17 cellular contexts compared by ENCODE assay signal in genomic region chr6:140046030-140046632, GRCh38.
DNase-seq lines count a peak whose midpoint lies in the region; ATAC-seq and TF ChIP-seq lines count a peak whose summit lies in the region.
"Had no signal": no experiment of that assay in that cellular context is flagged by ENCODE, and none has a peak within 500 bp of the region (broad histone marks: within the 10 kb centered on the region; RNA-seq: fewer than 3 reads in every experiment).

No MANE protein-coding gene starts in this region.

- peaks cover 31% of the 10 kb centered on the region for H3K4me1 Mint-ChIP-seq in neural progenitor cell
- H3K4me1 Mint-ChIP-seq: T-cell had no signal

- no peaks in the 10 kb centered on the region for H4K20me1 ChIP-seq in neural progenitor cell (ENCODE audit: low read depth)

- intact Hi-C loops in ascending aorta (cut with DNase I), result no loop called here
- intact Hi-C loops in sciatic nerve (cut with DNase I), result no loop called here
- intact Hi-C loops in posterior vena cava (cut with DNase I), result no loop called here

- no peaks in the 10 kb centered on the region for H3K27me3 ChIP-seq in neural progenitor cell
- no peaks in the 10 kb centered on the region for H3K27me3 ChIP-seq in ascending aorta

- H3K27ac ChIP-seq in neural progenitor cell (no peak overlapping the region), ascending aorta (no peak overlapping the region)
- H3K27ac ChIP-seq: KMS-11 had no signal

- no peak overlapping the region for H3K27ac Mint-ChIP-seq in neural progenitor cell
- H3K27ac Mint-ChIP-seq: T-cell had no signal

- H3K36me3 ChIP-seq in neural progenitor cell, result no peaks in the 10 kb centered on the region
- no peaks in the 10 kb centered on the region for H3K36me3 ChIP-seq in ascending aorta

- peak overlapping the region; percentile 23 for H2AFZ ChIP-seq in neural progenitor cell (replicated peaks)

- DNase-seq in HCEC 1CT (peak; percentile 24), MV-4-11 (lab: John Stamatoyannopoulos, UW) (peak; percentile 75), SIG-M5 (lab: John Stamatoyannopoulos, UW) (peak; percentile 3), neural progenitor cell (ENCODE audit: low spot score) (no peak), NCI-H1694 treated with DMSO at 0.1 percent for 48 hours (lab: John Stamatoyannopoulos, UW) (no peak), ascending aorta (ENCODE audit: low spot score in 2 of 2) (no peak), sciatic nerve (ENCODE audit: low spot score) (no peak), posterior vena cava (ENCODE audit: low spot score) (no peak)
- DNase-seq: C1 segment of cervical spinal cord, GDM1, H9, NCI-H1105, NCI-H2081 treated with DMSO at 0.1 percent for 48 hours, NCI-H510A, NCI-H774, T-cell had no signal

- no peak overlapping the region for H3K4me3 Mint-ChIP-seq in neural progenitor cell
- H3K4me3 Mint-ChIP-seq: H9, T-cell had no signal

- H3K36me3 Mint-ChIP-seq in neural progenitor cell, result no peaks in the 10 kb centered on the region
- H3K36me3 Mint-ChIP-seq: T-cell had no signal

- H3K9me3 ChIP-seq in neural progenitor cell (ENCODE audit: low read depth) (no peaks in the 10 kb centered on the region), ascending aorta (no peaks in the 10 kb centered on the region)

- H3K4me1 ChIP-seq in neural progenitor cell (peaks cover 13% of the 10 kb centered on the region), ascending aorta (no peaks in the 10 kb centered on the region)

- TF ChIP-seq CTCF in neural progenitor cell (IDR thresholded peaks at IDR 0.05), result no peak
- TF ChIP-seq CTCF in ascending aorta (IDR thresholded peaks at IDR 0.05), result no peak

- no peak overlapping the region for H3K4me2 ChIP-seq in neural progenitor cell
- H3K4me2 ChIP-seq: KMS-11 had no signal

- H3K79me2 ChIP-seq in neural progenitor cell (ENCODE audit: low read depth), result no peaks in the 10 kb centered on the region

- H3K4me3 ChIP-seq in neural progenitor cell, result no peak overlapping the region
- no peak overlapping the region for H3K4me3 ChIP-seq in ascending aorta

- H3F3A ChIP-seq in neural progenitor cell (ENCODE audit: low read depth), result peaks cover 6% of the 10 kb centered on the region

- H3K9ac ChIP-seq in neural progenitor cell, result no peak overlapping the region
- H3K9ac ChIP-seq: KMS-11 had no signal

- H3K9me3 Mint-ChIP-seq in neural progenitor cell, result no peaks in the 10 kb centered on the region
- H3K9me3 Mint-ChIP-seq: T-cell had no signal

- H3K27me3 Mint-ChIP-seq in neural progenitor cell (ENCODE audit: insufficient read depth, low read depth), result no peaks in the 10 kb centered on the region

- no peak for ATAC-seq in sciatic nerve
- ATAC-seq: T-cell had no signal

Comparison
In these comparisons a context has a peak if more than half of its experiments do, and no peak if none do; other contexts are left out.
1. DNase-seq: peak in HCEC 1CT (single experiment), MV-4-11 (single experiment) and SIG-M5 (single experiment); none in neural progenitor cell (single experiment), NCI-H1694 treated with DMSO at 0.1 percent for 48 hours (single experiment), ascending aorta (0 of 2), sciatic nerve (single experiment) and posterior vena cava (single experiment).